In genomic region chr4:169203891-169204290, GRCh38 we compare ENCODE assay signal across 17 cellular contexts.
DNase-seq lines count a peak whose midpoint lies in the region; FAIRE-seq and TF ChIP-seq lines count a peak whose summit lies in the region.
"Had no signal": no experiment of that assay in that cellular context is flagged by ENCODE, and none has a peak within 500 bp of the region (broad histone marks: within the 10 kb centered on the region; RNA-seq: fewer than 3 reads in every experiment).

No MANE protein-coding gene starts in this region.

- no peaks in the 10 kb centered on the region for H3K9me3 Mint-ChIP-seq in Calu3 (ENCODE audit: low read depth, unreplicated experiment)
- no peaks in the 10 kb centered on the region for H3K9me3 Mint-ChIP-seq in progenitor cell of endocrine pancreas (ENCODE audit: low read depth)
- H3K9me3 Mint-ChIP-seq: H9 had no signal

- peaks cover 3% of the 10 kb centered on the region for H3K9me1 ChIP-seq in keratinocyte (ENCODE audit: control insufficient read depth, extremely low read depth, insufficient read depth, low read length)

- peak; percentile 20 for FAIRE-seq in keratinocyte (lab: Jason Lieb, UNC)
- no peak for FAIRE-seq in RCC 7860 (lab: Jason Lieb, UNC)

- H3K27me3 ChIP-seq in keratinocyte (ENCODE audit: control insufficient read depth, extremely low read depth, insufficient read depth, low read length) (no peaks in the 10 kb centered on the region), ascending aorta (no peaks in the 10 kb centered on the region)
- H3K27me3 ChIP-seq: SJSA1 had no signal

- H3K4me3 ChIP-seq in keratinocyte (ENCODE audit: control insufficient read depth in 2 of 3, extremely low read depth in 1 of 3, insufficient read depth in 2 of 3, low read depth in 1 of 3, low read length in 3 of 3), result peak overlapping the region in 1 of 3 experiments; percentile 39
- H3K4me3 ChIP-seq in ascending aorta, result no peak overlapping the region
- H3K4me3 ChIP-seq: SJSA1 had no signal

- no peaks in the 10 kb centered on the region for H3K36me3 ChIP-seq in keratinocyte (ENCODE audit: control insufficient read depth in 2 of 2, extremely low read depth in 1 of 2, insufficient read depth in 2 of 2, low read length in 2 of 2)
- H3K36me3 ChIP-seq in ascending aorta, result no peaks in the 10 kb centered on the region

- BruUV-seq in Calu3 (replicated peaks; lab: Mats Ljungman, UMichigan), result TSS peak; percentile 32

- H3K9ac ChIP-seq in keratinocyte (ENCODE audit: control insufficient read depth, extremely low read depth, insufficient read depth, low read length), result peak overlapping the region; percentile 59

- CTCF ChIA-PET in Calu3 (lab: Charles Lee), result interaction anchor here (0.7 to 1.2 kb wide), 2 partner anchors 13 to 289 kb away, joined by 3 read pairs; no protein-coding TSS in a partner anchor

- H3K27ac Mint-ChIP-seq in Calu3 (ENCODE audit: unreplicated experiment) (peak overlapping the region; percentile 53), progenitor cell of endocrine pancreas (peak overlapping the region; percentile 50)
- H3K27ac Mint-ChIP-seq: H9 had no signal

- no peak for TF ChIP-seq CTCF in Calu3 (IDR thresholded peaks at IDR 0.05; ENCODE audit: unreplicated experiment)
- no peak for TF ChIP-seq CTCF in keratinocyte (optimal IDR thresholded peaks at IDR 0.05 in 1 of 3, IDR thresholded peaks at IDR 0.05 in 1 of 3, conservative IDR thresholded peaks at IDR 0.05 in 1 of 3; ENCODE audit: extremely low read depth in 1 of 3, insufficient read depth in 2 of 3, low read length in 3 of 3)
- TF ChIP-seq CTCF in progenitor cell of endocrine pancreas (IDR thresholded peaks at IDR 0.05; ENCODE audit: unreplicated experiment), result no peak
- TF ChIP-seq CTCF in ascending aorta (IDR thresholded peaks at IDR 0.05), result no peak

- dilution Hi-C loops in keratinocyte (cut with MboI; ENCODE audit: extremely low pct_ligation_motif_present, low sequenced_read_pairs), result no loop called here

- intact Hi-C loops in Calu3 (cut with micrococcal nuclease; ENCODE audit: unreplicated experiment) (loop anchor here (2.0 kb wide), 2 partner anchors 21 to 65 kb away; no protein-coding TSS in a partner anchor), ascending aorta (cut with DNase I) (no loop called here)

- H3K4me3 Mint-ChIP-seq in Calu3 (ENCODE audit: low read depth, unreplicated experiment), result peak overlapping the region; percentile 48
- no peak overlapping the region for H3K4me3 Mint-ChIP-seq in progenitor cell of endocrine pancreas (ENCODE audit: low read depth)
- H3K4me3 Mint-ChIP-seq: H9 had no signal

- H3K9me3 ChIP-seq in keratinocyte (ENCODE audit: control insufficient read depth, low read depth, low read length) (no peaks in the 10 kb centered on the region), ascending aorta (no peaks in the 10 kb centered on the region)
- H3K9me3 ChIP-seq: SJSA1 had no signal

- no peak overlapping the region for H2AFZ ChIP-seq in keratinocyte (ENCODE audit: control insufficient read depth, low read length)

- peaks cover 23% of the 10 kb centered on the region for H3K36me3 Mint-ChIP-seq in Calu3 (ENCODE audit: insufficient read depth, unreplicated experiment)
- H3K36me3 Mint-ChIP-seq in progenitor cell of endocrine pancreas (ENCODE audit: insufficient read depth), result peaks cover 2% of the 10 kb centered on the region

- H3K27ac ChIP-seq in keratinocyte (ENCODE audit: control insufficient read depth, insufficient read depth, low read length) (peak overlapping the region; percentile 88), ascending aorta (no peak overlapping the region)
- H3K27ac ChIP-seq: SJSA1 had no signal

- no peaks in the 10 kb centered on the region for H4K20me1 ChIP-seq in keratinocyte (ENCODE audit: control insufficient read depth, extremely low read depth, insufficient read depth, low read length)

- DNase-seq in Calu3, result no peak
- peak; percentile 17 for DNase-seq in NCI-H1048 (lab: John Stamatoyannopoulos, UW)
- DNase-seq in keratinocyte (ENCODE audit: low read depth, low spot score), result no peak
- DNase-seq in progenitor cell of endocrine pancreas (ENCODE audit: low spot score, unreplicated experiment), result no peak
- DNase-seq in ascending aorta (ENCODE audit: low spot score in 2 of 2), result no peak
- DNase-seq in GOT3 (lab: John Stamatoyannopoulos, UW), result no peak
- DNase-seq in RCC 7860 (ENCODE audit: low spot score), result no peak
- DNase-seq in C1 segment of cervical spinal cord (lab: John Stamatoyannopoulos, UW), result no peak
- DNase-seq: AML-193, DMS 273 treated with DMSO at 0.1 percent for 48 hours, DND-41, H9, NCI-H1105, NCI-H2081, NCI-H2171 treated with DMSO at 0.1 percent for 48 hours, NCI-H446 treated with DMSO at 0.1 percent for 48 hours had no signal

- H3K4me1 Mint-ChIP-seq in Calu3 (ENCODE audit: low read depth, unreplicated experiment) (peaks cover 46% of the 10 kb centered on the region), progenitor cell of endocrine pancreas (ENCODE audit: low read depth) (peaks cover 45% of the 10 kb centered on the region)

- H3K4me2 ChIP-seq in keratinocyte (ENCODE audit: control insufficient read depth, extremely low read depth, insufficient read depth, low read depth, low read length), result peak overlapping the region; percentile 75

- H3K79me2 ChIP-seq in keratinocyte (ENCODE audit: control insufficient read depth, insufficient read depth, low read length), result peaks cover 58% of the 10 kb centered on the region

- H3K27me3 Mint-ChIP-seq in Calu3 (ENCODE audit: unreplicated experiment), result no peaks in the 10 kb centered on the region
- H3K27me3 Mint-ChIP-seq in progenitor cell of endocrine pancreas, result no peaks in the 10 kb centered on the region

- peaks cover 29% of the 10 kb centered on the region for H3K4me1 ChIP-seq in keratinocyte (ENCODE audit: control insufficient read depth, extremely low read depth, insufficient read depth, low read length)
- peaks cover 3 to 21% of the 10 kb centered on the region in 2 donors for H3K4me1 ChIP-seq in ascending aorta
